Comparison of ENCODE assay signal across 11 cellular contexts in genomic region chr16:57889522-57889921, GRCh38.
"Had no signal": no experiment of that assay in that cellular context is flagged by ENCODE, and none has a peak within 500 bp of the region (broad histone marks: within the 10 kb centered on the region; RNA-seq: fewer than 3 reads in every experiment).

No MANE protein-coding gene starts in this region.

- H3K4me3 ChIP-seq: coronary artery, gastrocnemius medialis, psoas muscle, transverse colon had no signal

- H3K27ac Mint-ChIP-seq: activated CD4-positive, alpha-beta memory T cell treated with anti-CD3 and anti-CD28 coated beads, Interleukin-2, amount 10 ng/mL, durations not matched to agents 7 days and 5 days; activated CD4-positive, alpha-beta T cell treated with anti-CD3 and anti-CD28 coated beads for 36 hours had no signal

- H3K27ac ChIP-seq: epithelial cell of prostate, gastrocnemius medialis, psoas muscle had no signal

- H3K36me3 ChIP-seq: gastrocnemius medialis, transverse colon had no signal

- ATAC-seq: activated CD4-positive, alpha-beta T cell treated with anti-CD3 and anti-CD28 coated beads for 36 hours; gastrocnemius medialis had no signal

- H3K9me3 Mint-ChIP-seq: activated CD4-positive, alpha-beta memory T cell treated with anti-CD3 and anti-CD28 coated beads, Interleukin-2, amount 10 ng/mL, durations not matched to agents 7 days and 5 days; nephron progenitor cell had no signal

- H3K4me3 Mint-ChIP-seq: activated CD4-positive, alpha-beta memory T cell treated with anti-CD3 and anti-CD28 coated beads, Interleukin-2, amount 10 ng/mL, durations not matched to agents 7 days and 5 days; activated CD4-positive, alpha-beta T cell treated with anti-CD3 and anti-CD28 coated beads for 36 hours; nephron progenitor cell had no signal

- H3K9me3 ChIP-seq: gastrocnemius medialis, psoas muscle, transverse colon had no signal

- DNase-seq: activated CD4-positive, alpha-beta memory T cell treated with anti-CD3 and anti-CD28 coated beads, Interleukin-2, amount 10 ng/mL, durations not matched to agents 7 days and 5 days; activated CD4-positive, alpha-beta T cell treated with anti-CD3 and anti-CD28 coated beads for 36 hours; effector memory CD4-positive, alpha-beta T cell; gastrocnemius medialis; nephron progenitor cell; psoas muscle; stimulated activated CD4-positive, alpha-beta T cell treated with anti-CD3 and anti-CD28 coated beads, Interleukin-15, amount 100 ng/mL, for 24 hours; T1000; transverse colon had no signal

- H3K4me1 ChIP-seq: gastrocnemius medialis, psoas muscle had no signal
